28 cellular contexts compared by ENCODE assay signal in the genomic region with DNA sequence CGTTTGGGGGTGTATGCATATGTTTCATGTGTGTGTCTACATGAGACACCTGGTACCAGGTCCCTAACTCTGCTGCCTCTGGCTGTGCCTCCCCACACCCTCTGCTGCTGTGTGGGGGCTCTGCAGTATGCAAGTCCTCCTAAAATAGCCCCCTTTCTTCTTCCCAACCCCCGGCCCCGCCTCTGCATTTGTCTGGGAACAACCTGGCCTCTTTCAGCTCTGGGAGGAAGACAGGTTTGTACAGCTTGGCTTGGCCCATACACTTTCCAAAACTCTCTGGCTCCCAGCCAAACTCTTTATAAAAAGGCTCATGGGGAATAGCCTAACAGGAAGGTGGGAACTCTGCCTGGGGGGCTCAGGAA. TPM values are rescaled to one million over a fixed set of nuclear protein-coding genes. Genes with fewer than 3 reads are reported as not detected.
A peak's percentile ranks its signal among the peaks of the same experiment; 100 is the strongest.
DNase-seq lines count a peak whose midpoint lies in the region; ATAC-seq and TF ChIP-seq lines count a peak whose summit lies in the region.
"Had no signal": no experiment of that assay in that cellular context is flagged by ENCODE, and none has a peak within 500 bp of the region (broad histone marks: within the 10 kb centered on the region; RNA-seq: fewer than 3 reads in every experiment).

No MANE protein-coding gene starts in this region.

- H4K91ac ChIP-seq in neuronal stem cell (ENCODE audit: low read depth, low read length, poor library complexity), result no peak overlapping the region

- 58 to 74% methylated on average over 3 of the region's 3 CpGs for WGBS in heart right ventricle, 2 donors
- WGBS in neuronal stem cell (ENCODE audit: extremely low coverage in 2 of 2, insufficient read length in 2 of 2, insufficient replicate concordance in 1 of 2), 2 donors, result no CpG with 5 or more reads among the region's 3 CpGs

- H3K18ac ChIP-seq in neuronal stem cell (ENCODE audit: low read length), result peak overlapping the region; percentile 25

- no peak overlapping the region for H3K14ac ChIP-seq in neuronal stem cell (ENCODE audit: low read length)

- H2BK120ac ChIP-seq in neuronal stem cell (ENCODE audit: low read depth, low read length), result no peak overlapping the region

- intact Hi-C loops in heart right ventricle (cut with DNase I), result loop anchor here in 1 of 10 donors (5.0 kb wide), 1 partner anchor 46 kb away; no protein-coding TSS in a partner anchor
- intact Hi-C loops in dorsolateral prefrontal cortex (cut with DNase I), result no loop called here

- no peak overlapping the region for H2BK5ac ChIP-seq in neuronal stem cell (ENCODE audit: low read length)

- no peaks in the 10 kb centered on the region for H3K36me3 ChIP-seq in heart right ventricle
- no peaks in the 10 kb centered on the region for H3K36me3 ChIP-seq in right atrium auricular region
- H3K36me3 ChIP-seq in neuronal stem cell (replicated peaks in 1 of 2; ENCODE audit: control insufficient read depth in 2 of 2, insufficient read depth in 2 of 2, low read length in 2 of 2), result no peaks in the 10 kb centered on the region
- H3K36me3 ChIP-seq: BLaER1, left lung, thyroid gland had no signal

- no peak overlapping the region for H4K8ac ChIP-seq in neuronal stem cell (ENCODE audit: low read depth, low read length)

- peaks cover 7 to 63% (median 32%) of the 10 kb centered on the region in 9 donors for H3K4me1 ChIP-seq in heart right ventricle
- peaks cover 0 to 62% of the 10 kb centered on the region in 2 donors for H3K4me1 ChIP-seq in right atrium auricular region
- H3K4me1 ChIP-seq in neuronal stem cell (ENCODE audit: control insufficient read depth in 2 of 2, insufficient read depth in 1 of 2, low read depth in 1 of 2, low read length in 2 of 2), result peaks cover 26 to 33% of the 10 kb centered on the region in 2 donors
- H3K4me1 ChIP-seq: BLaER1, body of pancreas, left lung, thyroid gland had no signal

- H3K9ac ChIP-seq in neuronal stem cell (ENCODE audit: low read depth, low read length, poor library complexity), result peak overlapping the region; percentile 45
- H3K9ac ChIP-seq: BLaER1 had no signal

- peak overlapping the region; percentile 84 for H2AFZ ChIP-seq in neuronal stem cell (ENCODE audit: low read length)
- H2AFZ ChIP-seq: hepatocyte had no signal

- peak overlapping the region; percentile 64 for H2AK5ac ChIP-seq in neuronal stem cell (ENCODE audit: low read depth, low read length)

- ATAC-seq in heart right ventricle (peak in 5 of 8 donors; percentile 0 to 39 (median 8)), GM19351 (IDR thresholded peaks at IDR 0.05; ENCODE audit: unreplicated experiment) (no peak)
- ATAC-seq: activated CD8-positive, alpha-beta T cell treated with anti-CD3 and anti-CD28 coated beads for 36 hours; left lung; stimulated activated memory B cell treated with anti-CD40 and anti-IgM and Interleukin-4, amounts not matched to agents 10 μg/mL and 1 μg/mL and 100 μg/mL, for 72 hours had no signal

- H3K79me1 ChIP-seq in neuronal stem cell (ENCODE audit: low read depth, low read length), result no peaks in the 10 kb centered on the region

- H3K4me2 ChIP-seq in neuronal stem cell (ENCODE audit: insufficient read depth, low read length, poor library complexity, severe bottlenecking), result no peak overlapping the region
- H3K4me2 ChIP-seq: BLaER1, hepatocyte had no signal

- H3K27me3 ChIP-seq in heart right ventricle, result no peaks in the 10 kb centered on the region
- H3K27me3 ChIP-seq in right atrium auricular region, result no peaks in the 10 kb centered on the region
- H3K27me3 ChIP-seq in dorsolateral prefrontal cortex, result no peaks in the 10 kb centered on the region
- no peaks in the 10 kb centered on the region for H3K27me3 ChIP-seq in neuronal stem cell (ENCODE audit: control insufficient read depth in 3 of 3, insufficient read depth in 3 of 3, low read depth in 1 of 3, low read length in 3 of 3)
- H3K27me3 ChIP-seq: BLaER1, body of pancreas, foreskin keratinocyte, hepatocyte, left lung, thyroid gland had no signal

- TF ChIP-seq CTCF in heart right ventricle (IDR thresholded peaks at IDR 0.05) (no peak), right atrium auricular region (IDR thresholded peaks at IDR 0.05) (no peak), dorsolateral prefrontal cortex (IDR thresholded peaks at IDR 0.05 in 54 of 56, conservative IDR thresholded peaks at IDR 0.05 in 2 of 56; ENCODE audit: low read depth in 1 of 56, partially characterized antibody in 56 of 56) (no peak)

- peak overlapping the region; percentile 10 for H3K4ac ChIP-seq in neuronal stem cell (ENCODE audit: low read length)

- no peaks in the 10 kb centered on the region for H3K9me3 ChIP-seq in heart right ventricle
- no peaks in the 10 kb centered on the region for H3K9me3 ChIP-seq in right atrium auricular region
- no peaks in the 10 kb centered on the region for H3K9me3 ChIP-seq in neuronal stem cell (replicated peaks in 1 of 2; ENCODE audit: control insufficient read depth in 2 of 2, insufficient read depth in 1 of 2, low read depth in 1 of 2, low read length in 2 of 2)
- H3K9me3 ChIP-seq: BLaER1, body of pancreas, left lung, thyroid gland had no signal

- no peak overlapping the region for H3K23ac ChIP-seq in neuronal stem cell (ENCODE audit: low read depth, low read length, poor library complexity)

- peak in 1 of 2 donors; percentile 32 for DNase-seq in heart right ventricle
- DNase-seq in right atrium auricular region (ENCODE audit: low spot score), result no peak
- peak in 5 of 10 donors; percentile 39 to 77 (median 67) for DNase-seq in dorsolateral prefrontal cortex
- DNase-seq in neuronal stem cell (ENCODE audit: low spot score), result no peak
- no peak for DNase-seq in C1 segment of cervical spinal cord (lab: John Stamatoyannopoulos, UW)
- DNase-seq in stimulated activated CD4-positive, alpha-beta T cell treated with anti-CD3 and anti-CD28 coated beads, Interleukin-1b, Interleukin-23, amount 100 ng/mL, for 48 hours, result no peak
- DNase-seq: activated CD4-positive, alpha-beta T cell treated with anti-CD3 and anti-CD28 coated beads for 1 hour; activated CD8-positive, alpha-beta T cell treated with anti-CD3 and anti-CD28 coated beads for 36 hours; activated effector memory CD4-positive, alpha-beta T cell treated with Interleukin-2 at 50 U/mL for 16 hours; activated T-cell treated with anti-CD3 and anti-CD28 coated beads for 4 hours; body of pancreas; Calu3; effector CD8-positive, alpha-beta T cell; H7; left lung; NCI-H1092 treated with DMSO at 0.1 percent for 48 hours; NCI-H510A; NK-92 treated with Interleukin-12 subunit alpha and Interleukin-12 subunit beta, amount 100 ng/mL, for 24 hours; stimulated activated CD4-positive, alpha-beta T cell treated with anti-CD3 and anti-CD28 coated beads, Interleukin-4, amount 100 ng/mL, for 1 hour; thyroid gland had no signal

- H3K4me3 ChIP-seq in heart right ventricle (no peak overlapping the region), right atrium auricular region (no peak overlapping the region), dorsolateral prefrontal cortex (no peak overlapping the region), neuronal stem cell (ENCODE audit: low read length in 2 of 2) (no peak overlapping the region)
- H3K4me3 ChIP-seq: BLaER1, body of pancreas, hepatocyte, left lung, thyroid gland had no signal

- H3K27ac ChIP-seq in heart right ventricle, result peak overlapping the region in 9 of 10 donors; percentile 31 to 81 (median 58)
- no peak overlapping the region for H3K27ac ChIP-seq in right atrium auricular region
- peak overlapping the region in 55 of 59 donors; percentile 29 to 94 (median 80) for H3K27ac ChIP-seq in dorsolateral prefrontal cortex
- H3K27ac ChIP-seq in neuronal stem cell (replicated peaks; ENCODE audit: low read length), result no peak overlapping the region
- peak overlapping the region; percentile 74 for H3K27ac ChIP-seq in temporal lobe (ENCODE audit: low read depth, low read length)
- H3K27ac ChIP-seq: BLaER1, body of pancreas, foreskin keratinocyte, hepatocyte, left lung, thyroid gland had no signal

- H2BK12ac ChIP-seq in neuronal stem cell (ENCODE audit: low read length), result peak overlapping the region; percentile 47

- no peak overlapping the region for H2BK15ac ChIP-seq in neuronal stem cell (ENCODE audit: low read length)

RNA-seq across cellular contexts. Expression of gene EMILIN3, which starts 27.1 kb away (rescaled TPM):
- 1 to 10 TPM in 8 of 10 donors, under 1 TPM in 2; 0.20 to 5.3 (median 2.8) TPM for total RNA-seq in heart right ventricle
- 1 to 10 TPM; 2.1 to 6.4 TPM for polyA plus RNA-seq in heart right ventricle
- 1 to 10 TPM; 1.8 to 4.9 TPM for total RNA-seq in right atrium auricular region
- total RNA-seq in dorsolateral prefrontal cortex, result 10 to 100 TPM in 12 of 120 experiments, 1 to 10 TPM in 108; 2.0 to 16.0 (median 6.1) TPM
- 5.3 TPM for polyA plus RNA-seq in neuronal stem cell (2013, experiment 1 of 2)
- polyA plus RNA-seq in neuronal stem cell (2013, experiment 2 of 2), result 5.2 TPM
- total RNA-seq in temporal lobe, result 3.7 TPM
- total RNA-seq: activated CD8-positive, alpha-beta T cell treated with anti-CD3 and anti-CD28 coated beads for 36 hours; Calu3; pulmonary artery endothelial cell had no signal

RNA-seq across cellular contexts. Expression of gene LPIN3, which starts 53.1 kb away (rescaled TPM):
- total RNA-seq in heart right ventricle (10 to 100 TPM; 12.5 to 26.5 (median 18.2) TPM), right atrium auricular region (10 to 100 TPM in 1 of 2 donors, 1 to 10 TPM in 1; 9.7 to 13.7 TPM), dorsolateral prefrontal cortex (10 to 100 TPM in 7 of 120 experiments, 1 to 10 TPM in 112, under 1 TPM in 1; 0.87 to 11.8 (median 4.5) TPM), temporal lobe (0.49 TPM)
- 10 to 100 TPM; 11.1 to 45.5 TPM for polyA plus RNA-seq in heart right ventricle
- polyA plus RNA-seq in neuronal stem cell (2013, experiment 1 of 2), result 3.8 TPM
- 3.5 TPM for polyA plus RNA-seq in neuronal stem cell (2013, experiment 2 of 2)
- polyA plus RNA-seq: neural cell had no signal

Comparison
In these comparisons a context has a peak if more than half of its experiments do, and no peak if none do; other contexts are left out.
1. H3K27ac ChIP-seq: peak in heart right ventricle (9 of 10), dorsolateral prefrontal cortex (55 of 59) and temporal lobe (single experiment); none in right atrium auricular region (0 of 2) and neuronal stem cell (single experiment).